19 cellular contexts compared by ENCODE assay signal in genomic region chr4:180538384-180539052, GRCh38.
DNase-seq lines count a peak whose midpoint lies in the region; ATAC-seq, FAIRE-seq and TF ChIP-seq lines count a peak whose summit lies in the region.
"Had no signal": no experiment of that assay in that cellular context is flagged by ENCODE, and none has a peak within 500 bp of the region (broad histone marks: within the 10 kb centered on the region; RNA-seq: fewer than 3 reads in every experiment).

No MANE protein-coding gene starts in this region.

- DNase-seq in MM.1S (peak; percentile 54), SJCRH30 (peak in 1 of 2 experiments; percentile 26), neural progenitor cell (ENCODE audit: low spot score) (no peak), upper lobe of right lung (no peak), GM19240 (ENCODE audit: insufficient read length, low spot score) (no peak), frontal cortex (ENCODE audit: low spot score in 2 of 2) (no peak)
- DNase-seq: Caco-2; CD4-positive, CD25-positive, alpha-beta regulatory T cell; DMS153; KG1; NCI-H1092; NCI-H1694; NCI-H446; SHP77 had no signal

- POLR2A ChIA-PET in HEK293 (lab: Yijun Ruan, JAX): no interaction called here

- H2AFZ ChIP-seq in MM.1S (ENCODE audit: low read length) (no peak overlapping the region), neural progenitor cell (replicated peaks) (peak overlapping the region; percentile 82)

- H3K9me3 ChIP-seq in HEK293 (ENCODE audit: control insufficient read depth, insufficient read depth, low read depth, low read length) (no peaks in the 10 kb centered on the region), MM.1S (replicated peaks; ENCODE audit: insufficient read depth, low read length) (no peaks in the 10 kb centered on the region), SJCRH30 (replicated peaks) (no peaks in the 10 kb centered on the region), neural progenitor cell (ENCODE audit: low read depth) (no peaks in the 10 kb centered on the region), upper lobe of right lung (no peaks in the 10 kb centered on the region)
- H3K9me3 ChIP-seq: Caco-2 had no signal

- CTCF ChIA-PET in HEK293 (lab: Yijun Ruan, JAX): no interaction called here

- no peak overlapping the region for H3K4me3 Mint-ChIP-seq in neural progenitor cell
- H3K4me3 Mint-ChIP-seq: B cell; CD4-positive, CD25-positive, alpha-beta regulatory T cell; T-helper 1 cell treated with Interleukin-12 subunit alpha and Interleukin-12 subunit beta and Interleukin-4 antibody, amounts not matched to agents 30 μg/mL and 1 μg/mL, for 36 hours had no signal

- H3K27me3 Mint-ChIP-seq in neural progenitor cell (ENCODE audit: insufficient read depth, low read depth): no peaks in the 10 kb centered on the region
- H3K27me3 Mint-ChIP-seq: B cell; CD4-positive, CD25-positive, alpha-beta regulatory T cell had no signal

- H3K9me3 Mint-ChIP-seq in neural progenitor cell: no peaks in the 10 kb centered on the region
- H3K9me3 Mint-ChIP-seq: T-helper 1 cell treated with Interleukin-12 subunit alpha and Interleukin-12 subunit beta and Interleukin-4 antibody, amounts not matched to agents 30 μg/mL and 1 μg/mL, for 36 hours had no signal

- H3K27ac ChIP-seq in HEK293 (ENCODE audit: extremely low read depth, low read depth, low read length) (no peak overlapping the region), MM.1S (ENCODE audit: low read length) (peak overlapping the region; percentile 58; the same call in 1 of the 2 replicates), SJCRH30 (no peak overlapping the region), neural progenitor cell (no peak overlapping the region), upper lobe of right lung (no peak overlapping the region)

- peaks cover 19% of the 10 kb centered on the region for H3K4me1 Mint-ChIP-seq in neural progenitor cell
- H3K4me1 Mint-ChIP-seq: B cell; CD4-positive, CD25-positive, alpha-beta regulatory T cell had no signal

- no peak for ATAC-seq in upper lobe of right lung

- H3K9me2 ChIP-seq in MM.1S (replicated peaks; ENCODE audit: insufficient read depth, low read length): no peaks in the 10 kb centered on the region

- H3K4me1 ChIP-seq in HEK293 (ENCODE audit: control insufficient read depth, insufficient read depth, low read length) (no peaks in the 10 kb centered on the region), MM.1S (ENCODE audit: low read length) (peaks cover 6% of the 10 kb centered on the region; the same call in 1 of the 2 replicates), SJCRH30 (no peaks in the 10 kb centered on the region), neural progenitor cell (peaks cover 40% of the 10 kb centered on the region), upper lobe of right lung (no peaks in the 10 kb centered on the region)
- H3K4me1 ChIP-seq: Caco-2 had no signal

- TF ChIP-seq CTCF in HEK293 (tag by site-specific recombination; IDR thresholded peaks at IDR 0.05): no peak
- TF ChIP-seq CTCF in MM.1S (IDR thresholded peaks at IDR 0.05; ENCODE audit: low read length): no peak
- TF ChIP-seq CTCF in neural progenitor cell (IDR thresholded peaks at IDR 0.05): no peak
- TF ChIP-seq CTCF in upper lobe of right lung (IDR thresholded peaks at IDR 0.05): no peak

- intact Hi-C loops in upper lobe of right lung (cut with DNase I): no loop called here

- H3K9ac ChIP-seq in MM.1S (ENCODE audit: low read length): peak overlapping the region; percentile 42
- H3K9ac ChIP-seq in neural progenitor cell: no peak overlapping the region

- no peaks in the 10 kb centered on the region for H3K36me3 Mint-ChIP-seq in neural progenitor cell
- H3K36me3 Mint-ChIP-seq: CD4-positive, CD25-positive, alpha-beta regulatory T cell had no signal

- H3F3A ChIP-seq in MM.1S (ENCODE audit: insufficient read depth, low read length) (peaks cover 6% of the 10 kb centered on the region), neural progenitor cell (ENCODE audit: low read depth) (peaks cover 8% of the 10 kb centered on the region)

- no peaks in the 10 kb centered on the region for H3K36me3 ChIP-seq in HEK293 (ENCODE audit: control insufficient read depth in 2 of 2, insufficient read depth in 1 of 2, low read length in 2 of 2)
- no peaks in the 10 kb centered on the region for H3K36me3 ChIP-seq in MM.1S (replicated peaks; ENCODE audit: insufficient read depth, low read length)
- H3K36me3 ChIP-seq in SJCRH30: no peaks in the 10 kb centered on the region
- H3K36me3 ChIP-seq in neural progenitor cell: no peaks in the 10 kb centered on the region
- H3K36me3 ChIP-seq in upper lobe of right lung: no peaks in the 10 kb centered on the region

- H3K27me3 ChIP-seq in MM.1S (replicated peaks; ENCODE audit: insufficient read depth, low read length) (peaks cover 12% of the 10 kb centered on the region; the same call in 1 of the 2 replicates), SJCRH30 (no peaks in the 10 kb centered on the region), neural progenitor cell (no peaks in the 10 kb centered on the region), upper lobe of right lung (no peaks in the 10 kb centered on the region)

- H3K79me2 ChIP-seq in MM.1S (ENCODE audit: low read length) (no peaks in the 10 kb centered on the region), neural progenitor cell (ENCODE audit: low read depth) (no peaks in the 10 kb centered on the region)

- peak overlapping the region; percentile 50 for H3K4me2 ChIP-seq in MM.1S (ENCODE audit: low read depth, low read length)
- H3K4me2 ChIP-seq in neural progenitor cell: no peak overlapping the region

- H4K20me1 ChIP-seq in MM.1S (ENCODE audit: insufficient read depth, low read length): no peaks in the 10 kb centered on the region
- no peaks in the 10 kb centered on the region for H4K20me1 ChIP-seq in neural progenitor cell (ENCODE audit: low read depth)

- no peak overlapping the region for H3K27ac Mint-ChIP-seq in neural progenitor cell
- H3K27ac Mint-ChIP-seq: B cell; CD4-positive, CD25-positive, alpha-beta regulatory T cell; T-helper 1 cell treated with Interleukin-12 subunit alpha and Interleukin-12 subunit beta and Interleukin-4 antibody, amounts not matched to agents 30 μg/mL and 1 μg/mL, for 36 hours had no signal

- H3K4me3 ChIP-seq in HEK293 (ENCODE audit: low read depth, low read length): no peak overlapping the region
- H3K4me3 ChIP-seq in MM.1S (ENCODE audit: low read length): peak overlapping the region; percentile 29; the same call in 1 of the 2 replicates
- peak overlapping the region; percentile 43 for H3K4me3 ChIP-seq in SJCRH30
- H3K4me3 ChIP-seq in neural progenitor cell: no peak overlapping the region
- H3K4me3 ChIP-seq in upper lobe of right lung: no peak overlapping the region

- no peak for FAIRE-seq in frontal cortex (lab: Jason Lieb, UNC)
- FAIRE-seq: H54, HTR-8/SVneo had no signal

TF ChIP-seq in HEK293, 187 proteins besides CTCF, POLR2A, EP300 and RAD21:
- TF ChIP-seq, protein P1, sequence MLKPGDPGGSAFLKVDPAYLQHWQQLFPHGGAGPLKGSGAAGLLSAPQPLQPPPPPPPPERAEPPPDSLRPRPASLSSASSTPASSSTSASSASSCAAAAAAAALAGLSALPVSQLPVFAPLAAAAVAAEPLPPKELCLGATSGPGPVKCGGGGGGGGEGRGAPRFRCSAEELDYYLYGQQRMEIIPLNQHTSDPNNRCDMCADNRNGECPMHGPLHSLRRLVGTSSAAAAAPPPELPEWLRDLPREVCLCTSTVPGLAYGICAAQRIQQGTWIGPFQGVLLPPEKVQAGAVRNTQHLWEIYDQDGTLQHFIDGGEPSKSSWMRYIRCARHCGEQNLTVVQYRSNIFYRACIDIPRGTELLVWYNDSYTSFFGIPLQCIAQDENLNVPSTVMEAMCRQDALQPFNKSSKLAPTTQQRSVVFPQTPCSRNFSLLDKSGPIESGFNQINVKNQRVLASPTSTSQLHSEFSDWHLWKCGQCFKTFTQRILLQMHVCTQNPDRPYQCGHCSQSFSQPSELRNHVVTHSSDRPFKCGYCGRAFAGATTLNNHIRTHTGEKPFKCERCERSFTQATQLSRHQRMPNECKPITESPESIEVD (tag by site-specific recombination; IDR thresholded peaks at IDR 0.05): peak; percentile 16; the same call in 1 of the 2 replicates
- TF ChIP-seq ZNF394 (tag by site-specific recombination; IDR thresholded peaks at IDR 0.05; ENCODE audit: borderline replicate concordance): no peak
- peak; percentile 46; the same call in 1 of the 2 replicates for TF ChIP-seq ZNF629 (tag by site-specific recombination; IDR thresholded peaks at IDR 0.05)
TF ChIP-seq in HEK293: peak in this region for 2.

Comparison
In these comparisons a context has a peak if more than half of its experiments do, and no peak if none do; other contexts are left out.
1. H3K4me3 ChIP-seq: peak in MM.1S (single experiment) and SJCRH30 (single experiment); none in HEK293 (single experiment), neural progenitor cell (single experiment) and upper lobe of right lung (single experiment).